13 cellular contexts compared by ENCODE assay signal in genomic region chr18:32126538-32126937, GRCh38. TPM values are rescaled to one million over a fixed set of nuclear protein-coding genes. Genes with fewer than 3 reads are reported as not detected.
DNase-seq lines count a peak whose midpoint lies in the region; ATAC-seq, FAIRE-seq and TF ChIP-seq lines count a peak whose summit lies in the region.
"Had no signal": no experiment of that assay in that cellular context is flagged by ENCODE, and none has a peak within 500 bp of the region (broad histone marks: within the 10 kb centered on the region; RNA-seq: fewer than 3 reads in every experiment).

No MANE protein-coding gene starts in this region.

- H3K9me3 Mint-ChIP-seq in activated naive CD8-positive, alpha-beta T cell (ENCODE audit: low read depth): no peaks in the 10 kb centered on the region
- no peaks in the 10 kb centered on the region for H3K9me3 Mint-ChIP-seq in activated naive CD8-positive, alpha-beta T cell treated with anti-CD3 and anti-CD28 coated beads for 36 hours
- H3K9me3 Mint-ChIP-seq: CD14-positive monocyte; CD8-positive, alpha-beta T cell had no signal

- no peaks in the 10 kb centered on the region for H3K27me3 Mint-ChIP-seq in activated naive CD8-positive, alpha-beta T cell
- no peaks in the 10 kb centered on the region for H3K27me3 Mint-ChIP-seq in activated naive CD8-positive, alpha-beta T cell treated with anti-CD3 and anti-CD28 coated beads for 36 hours

- peak; percentile 46; the same call in 2 of the 3 replicates for ATAC-seq in SK-N-SH treated with all-trans-retinoic acid at 6 μM for 48 hours
- ATAC-seq: CD8-positive, alpha-beta T cell had no signal

- H3K36me3 Mint-ChIP-seq in activated naive CD8-positive, alpha-beta T cell: peaks cover 7% of the 10 kb centered on the region
- H3K36me3 Mint-ChIP-seq in activated naive CD8-positive, alpha-beta T cell treated with anti-CD3 and anti-CD28 coated beads for 36 hours: peaks cover 27% of the 10 kb centered on the region

- FAIRE-seq in frontal cortex (lab: Jason Lieb, UNC): peak; percentile 10
- FAIRE-seq: GM12892, H1 had no signal

- no peak overlapping the region for H3K4me3 Mint-ChIP-seq in activated naive CD8-positive, alpha-beta T cell
- H3K4me3 Mint-ChIP-seq in activated naive CD8-positive, alpha-beta T cell treated with anti-CD3 and anti-CD28 coated beads for 36 hours: no peak overlapping the region
- H3K4me3 Mint-ChIP-seq: CD14-positive monocyte; CD8-positive, alpha-beta T cell had no signal

- DNase-seq in activated naive CD8-positive, alpha-beta T cell treated with anti-CD3 and anti-CD28 coated beads for 36 hours: no peak
- DNase-seq in frontal cortex (ENCODE audit: low spot score in 2 of 2) (no peak), ureter (ENCODE audit: low spot score) (no peak), nucleus accumbens (lab: John Stamatoyannopoulos, UW) (no peak)
- DNase-seq: CD8-positive, alpha-beta T cell; COR-L47; DND-41; GDM1 had no signal

- peaks cover 7% of the 10 kb centered on the region for H3K4me1 Mint-ChIP-seq in activated naive CD8-positive, alpha-beta T cell (ENCODE audit: low read depth)
- H3K4me1 Mint-ChIP-seq in activated naive CD8-positive, alpha-beta T cell treated with anti-CD3 and anti-CD28 coated beads for 36 hours: peaks cover 9% of the 10 kb centered on the region
- H3K4me1 Mint-ChIP-seq: CD14-positive monocyte had no signal

- peak overlapping the region; percentile 73 for H3K27ac Mint-ChIP-seq in activated naive CD8-positive, alpha-beta T cell
- H3K27ac Mint-ChIP-seq in activated naive CD8-positive, alpha-beta T cell treated with anti-CD3 and anti-CD28 coated beads for 36 hours: no peak overlapping the region
- H3K27ac Mint-ChIP-seq: CD8-positive, alpha-beta T cell had no signal

TF ChIP-seq in SK-N-SH treated with all-trans-retinoic acid at 6 μM for 48 hours, 23 proteins besides CTCF, POLR2A, EP300 and RAD21 (continues in another document):
- TF ChIP-seq ARNTL (CRISPR knock-in tag; IDR thresholded peaks at IDR 0.05; ENCODE audit: borderline replicate concordance, low read depth) (no peak), ZNF565 (CRISPR knock-in tag; conservative IDR thresholded peaks at IDR 0.05; ENCODE audit: low read depth) (no peak), TSHZ2 (CRISPR knock-in tag; IDR thresholded peaks at IDR 0.05) (no peak), CREB5 (CRISPR knock-in tag; IDR thresholded peaks at IDR 0.05; ENCODE audit: low read depth) (no peak), OSR1 (CRISPR knock-in tag; IDR thresholded peaks at IDR 0.05) (no peak), TCF4 (CRISPR knock-in tag; IDR thresholded peaks at IDR 0.05; ENCODE audit: borderline replicate concordance) (peak; percentile 10; the same call in 1 of the 2 replicates), SNAI2 (CRISPR knock-in tag; IDR thresholded peaks at IDR 0.05) (no peak), CSDC2 (CRISPR knock-in tag; IDR thresholded peaks at IDR 0.05) (no peak), ZNF8 (CRISPR knock-in tag; IDR thresholded peaks at IDR 0.05) (no peak), GLIS3 (CRISPR knock-in tag; IDR thresholded peaks at IDR 0.05) (no peak), BACH2 (CRISPR knock-in tag; IDR thresholded peaks at IDR 0.05; ENCODE audit: borderline replicate concordance) (no peak), ZNF70 (CRISPR knock-in tag; IDR thresholded peaks at IDR 0.05) (no peak), ZC3H10 (CRISPR knock-in tag; IDR thresholded peaks at IDR 0.05) (peak; percentile 65; the same call in 1 of the 2 replicates), ISL1 (CRISPR knock-in tag; IDR thresholded peaks at IDR 0.05) (peak; percentile 69), PPARA (CRISPR knock-in tag; IDR thresholded peaks at IDR 0.05; ENCODE audit: borderline replicate concordance) (no peak), RARB (CRISPR knock-in tag; IDR thresholded peaks at IDR 0.05) (no peak), TOX (CRISPR knock-in tag; IDR thresholded peaks at IDR 0.05; ENCODE audit: borderline replicate concordance) (0 out of 2 replicates have a peak, but pooled peaks have one; percentile 38), ESRRG (CRISPR knock-in tag; IDR thresholded peaks at IDR 0.05) (no peak), ZFP3 (CRISPR knock-in tag; IDR thresholded peaks at IDR 0.05) (no peak), ZFP30 (CRISPR knock-in tag; IDR thresholded peaks at IDR 0.05) (no peak)
- TF ChIP-seq, protein P1, sequence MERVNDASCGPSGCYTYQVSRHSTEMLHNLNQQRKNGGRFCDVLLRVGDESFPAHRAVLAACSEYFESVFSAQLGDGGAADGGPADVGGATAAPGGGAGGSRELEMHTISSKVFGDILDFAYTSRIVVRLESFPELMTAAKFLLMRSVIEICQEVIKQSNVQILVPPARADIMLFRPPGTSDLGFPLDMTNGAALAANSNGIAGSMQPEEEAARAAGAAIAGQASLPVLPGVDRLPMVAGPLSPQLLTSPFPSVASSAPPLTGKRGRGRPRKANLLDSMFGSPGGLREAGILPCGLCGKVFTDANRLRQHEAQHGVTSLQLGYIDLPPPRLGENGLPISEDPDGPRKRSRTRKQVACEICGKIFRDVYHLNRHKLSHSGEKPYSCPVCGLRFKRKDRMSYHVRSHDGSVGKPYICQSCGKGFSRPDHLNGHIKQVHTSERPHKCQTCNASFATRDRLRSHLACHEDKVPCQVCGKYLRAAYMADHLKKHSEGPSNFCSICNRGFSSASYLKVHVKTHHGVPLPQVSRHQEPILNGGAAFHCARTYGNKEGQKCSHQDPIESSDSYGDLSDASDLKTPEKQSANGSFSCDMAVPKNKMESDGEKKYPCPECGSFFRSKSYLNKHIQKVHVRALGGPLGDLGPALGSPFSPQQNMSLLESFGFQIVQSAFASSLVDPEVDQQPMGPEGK (CRISPR knock-in tag; IDR thresholded peaks at IDR 0.05; ENCODE audit: borderline replicate concordance): no peak
- TF ChIP-seq, protein P2, sequence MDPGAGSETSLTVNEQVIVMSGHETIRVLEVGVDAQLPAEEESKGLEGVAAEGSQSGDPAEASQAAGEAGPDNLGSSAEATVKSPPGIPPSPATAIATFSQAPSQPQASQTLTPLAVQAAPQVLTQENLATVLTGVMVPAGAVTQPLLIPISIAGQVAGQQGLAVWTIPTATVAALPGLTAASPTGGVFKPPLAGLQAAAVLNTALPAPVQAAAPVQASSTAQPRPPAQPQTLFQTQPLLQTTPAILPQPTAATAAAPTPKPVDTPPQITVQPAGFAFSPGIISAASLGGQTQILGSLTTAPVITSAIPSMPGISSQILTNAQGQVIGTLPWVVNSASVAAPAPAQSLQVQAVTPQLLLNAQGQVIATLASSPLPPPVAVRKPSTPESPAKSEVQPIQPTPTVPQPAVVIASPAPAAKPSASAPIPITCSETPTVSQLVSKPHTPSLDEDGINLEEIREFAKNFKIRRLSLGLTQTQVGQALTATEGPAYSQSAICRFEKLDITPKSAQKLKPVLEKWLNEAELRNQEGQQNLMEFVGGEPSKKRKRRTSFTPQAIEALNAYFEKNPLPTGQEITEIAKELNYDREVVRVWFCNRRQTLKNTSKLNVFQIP (CRISPR knock-in tag; IDR thresholded peaks at IDR 0.05; ENCODE audit: borderline replicate concordance, low read depth): no peak

RNA-seq across cellular contexts. Expression of gene RNF138, which starts 34.9 kb away (rescaled TPM):
- 100 to 1,000 TPM in 1 of 2 experiments, 10 to 100 TPM in 1; 95.9 to 107 TPM for total RNA-seq in activated naive CD8-positive, alpha-beta T cell treated with anti-CD3 and anti-CD28 coated beads for 36 hours
- 77.9 TPM for total RNA-seq in frontal cortex
- total RNA-seq in ureter: 19.3 TPM
